ENCODE assay signal across 1 cellular context in the genomic region with DNA sequence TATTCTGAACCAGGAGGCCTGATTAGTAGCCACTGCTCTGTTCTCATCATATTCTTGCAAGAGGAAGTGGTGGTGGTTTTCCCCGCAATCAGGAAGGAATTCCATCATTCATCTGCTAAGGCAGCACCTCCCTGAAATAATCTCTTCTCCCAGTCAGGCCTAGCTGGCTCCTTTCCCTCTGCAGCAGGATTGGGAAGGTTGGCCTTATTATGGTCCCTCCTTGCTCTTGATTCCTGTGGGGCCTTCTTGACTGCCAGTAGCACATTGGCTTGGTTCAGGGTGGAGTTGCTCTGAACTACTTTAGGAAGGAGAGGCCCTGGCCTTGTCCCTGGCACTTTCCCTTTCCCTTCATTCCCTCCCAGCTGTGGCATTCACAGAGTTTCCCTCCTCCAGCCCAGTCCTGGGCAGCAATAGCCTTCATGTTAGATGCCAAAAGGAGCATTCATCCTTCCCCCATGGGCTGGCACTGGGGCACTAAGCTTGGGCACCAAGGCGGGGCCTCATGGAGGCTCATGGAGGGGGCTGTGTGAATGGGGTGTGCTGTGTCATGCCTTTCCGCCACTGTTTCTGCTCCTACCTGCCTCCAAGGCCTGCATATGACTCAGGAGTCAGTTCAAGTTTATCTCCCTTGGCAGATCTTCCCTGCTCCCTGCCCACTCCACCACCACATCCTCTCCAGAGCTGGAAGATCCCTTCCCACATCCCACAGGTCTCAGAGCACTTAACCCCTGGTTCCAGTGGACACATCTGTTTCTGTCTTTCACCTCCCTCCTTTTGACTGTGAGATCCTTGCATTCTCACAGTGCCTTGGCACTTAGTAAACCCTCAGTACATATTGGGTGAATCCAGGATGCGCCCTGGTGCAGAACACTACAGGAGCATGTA.
TF ChIP-seq lines count a peak whose summit lies in the region.

No MANE protein-coding gene starts in this region.

TF ChIP-seq in SK-N-SH treated with all-trans-retinoic acid at 6 μM for 48 hours, 23 proteins besides CTCF, POLR2A, EP300 and RAD21 (continued from another document):
- TF ChIP-seq POU6F1 (CRISPR knock-in tag; IDR thresholded peaks at IDR 0.05; ENCODE audit: borderline replicate concordance, low read depth) (no peak), GLIS3 (CRISPR knock-in tag; IDR thresholded peaks at IDR 0.05) (no peak), CREB5 (CRISPR knock-in tag; IDR thresholded peaks at IDR 0.05; ENCODE audit: low read depth) (no peak), ZNF70 (CRISPR knock-in tag; IDR thresholded peaks at IDR 0.05) (no peak), ARNTL (CRISPR knock-in tag; IDR thresholded peaks at IDR 0.05; ENCODE audit: borderline replicate concordance, low read depth) (no peak), TOX (CRISPR knock-in tag; IDR thresholded peaks at IDR 0.05; ENCODE audit: borderline replicate concordance) (no peak), PPARA (CRISPR knock-in tag; IDR thresholded peaks at IDR 0.05; ENCODE audit: borderline replicate concordance) (no peak)
